In the genomic region with DNA sequence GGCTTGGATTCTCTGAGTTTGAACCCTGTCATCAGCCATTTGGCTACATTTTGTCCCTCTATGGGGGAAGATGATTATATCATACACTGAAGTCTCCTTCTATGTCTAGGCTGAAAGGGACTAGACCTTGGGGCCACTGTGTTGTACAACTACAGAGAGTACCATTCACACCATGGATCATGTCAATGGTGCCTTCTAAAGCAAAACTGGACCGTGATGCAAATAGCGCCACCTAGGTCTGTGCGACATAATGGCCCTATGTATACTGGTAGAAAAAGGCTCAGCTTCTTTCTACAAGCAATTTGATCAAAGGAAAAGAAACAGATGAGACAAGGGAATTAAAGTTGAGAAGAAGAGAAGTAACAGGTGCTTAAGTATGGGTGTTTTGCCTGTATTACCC, we compare ENCODE assay signal across 8 cellular contexts.
DNase-seq lines count a peak whose midpoint lies in the region; ATAC-seq and TF ChIP-seq lines count a peak whose summit lies in the region.

No MANE protein-coding gene starts in this region.

- no peaks in the 10 kb centered on the region for H3K36me3 Mint-ChIP-seq in type B pancreatic cell

- H3K4me3 Mint-ChIP-seq in type B pancreatic cell: no peak overlapping the region

- intact Hi-C loops in Right ventricle myocardium inferior (cut with DNase I): no loop called here

- H3K4me3 ChIP-seq in cardiac muscle cell: no peak overlapping the region
- no peak overlapping the region for H3K4me3 ChIP-seq in RWPE2 (ENCODE audit: severe bottlenecking)

- no peaks in the 10 kb centered on the region for H3K9me3 ChIP-seq in cardiac muscle cell (ENCODE audit: low read depth)
- no peaks in the 10 kb centered on the region for H3K9me3 ChIP-seq in RWPE2 (ENCODE audit: severe bottlenecking)

- no peak for ATAC-seq in Right ventricle myocardium inferior
- ATAC-seq in RWPE2 (ENCODE audit: low read depth): no peak
- ATAC-seq in foreskin keratinocyte: peak; percentile 24
- no peak for ATAC-seq in HG03442 (IDR thresholded peaks at IDR 0.05; ENCODE audit: unreplicated experiment)
- ATAC-seq in HG02678 (IDR thresholded peaks at IDR 0.05; ENCODE audit: unreplicated experiment): no peak

- H3K36me3 ChIP-seq in cardiac muscle cell: no peaks in the 10 kb centered on the region
- no peaks in the 10 kb centered on the region for H3K36me3 ChIP-seq in RWPE2 (ENCODE audit: low read depth)

- TF ChIP-seq CTCF in cardiac muscle cell (IDR thresholded peaks at IDR 0.05; ENCODE audit: low read depth, low read length): peak; percentile 50
- TF ChIP-seq CTCF in RWPE2 (IDR thresholded peaks at IDR 0.05; ENCODE audit: poor library complexity, severe bottlenecking): peak; percentile 32
- peak; percentile 64 for TF ChIP-seq CTCF in foreskin keratinocyte (conservative IDR thresholded peaks at IDR 0.05)
- TF ChIP-seq CTCF in type B pancreatic cell (conservative IDR thresholded peaks at IDR 0.05): peak; percentile 55

- H3K4me1 ChIP-seq in cardiac muscle cell (ENCODE audit: low read depth) (no peaks in the 10 kb centered on the region), RWPE2 (ENCODE audit: insufficient read depth, poor library complexity, severe bottlenecking) (no peaks in the 10 kb centered on the region), foreskin keratinocyte (no peaks in the 10 kb centered on the region)

- H3K27ac Mint-ChIP-seq in type B pancreatic cell: no peak overlapping the region

- H3K27me3 ChIP-seq in cardiac muscle cell (no peaks in the 10 kb centered on the region), RWPE2 (ENCODE audit: insufficient read depth, poor library complexity, severe bottlenecking) (no peaks in the 10 kb centered on the region), foreskin keratinocyte (peaks cover 8% of the 10 kb centered on the region)

- no peak overlapping the region for H3K27ac ChIP-seq in cardiac muscle cell
- H3K27ac ChIP-seq in RWPE2 (ENCODE audit: poor library complexity, severe bottlenecking): no peak overlapping the region
- H3K27ac ChIP-seq in foreskin keratinocyte: no peak overlapping the region

- peaks cover 25% of the 10 kb centered on the region for H3K27me3 Mint-ChIP-seq in type B pancreatic cell

- DNase-seq in cardiac muscle cell (ENCODE audit: low read depth in 1 of 2, low spot score in 1 of 2): peak; percentile 26 to 35
- no peak for DNase-seq in Right ventricle myocardium inferior (ENCODE audit: missing footprints)
- no peak for DNase-seq in RWPE2 (ENCODE audit: low spot score)
- DNase-seq in foreskin keratinocyte: peak in 1 of 2 donors; percentile 2
- no peak for DNase-seq in type B pancreatic cell (ENCODE audit: extremely low spot score, unreplicated experiment)
- no peak for DNase-seq in epidermal melanocyte (ENCODE audit: insufficient read length, low spot score)

- no peaks in the 10 kb centered on the region for H3K9me3 Mint-ChIP-seq in type B pancreatic cell

- H3K4me1 Mint-ChIP-seq in type B pancreatic cell (ENCODE audit: unreplicated experiment): no peaks in the 10 kb centered on the region

Comparison
In these comparisons a context has a peak if more than half of its experiments do, and no peak if none do; other contexts are left out.
1. DNase-seq: peak in cardiac muscle cell (2 of 2); none in Right ventricle myocardium inferior (single experiment), RWPE2 (single experiment), type B pancreatic cell (single experiment) and epidermal melanocyte (single experiment).
2. Peak in every context shown above with its lines, with median percentiles within 50 percentile points of each other: CTCF ChIP-seq.